ENCODE assay signal across 13 cellular contexts in the genomic region with DNA sequence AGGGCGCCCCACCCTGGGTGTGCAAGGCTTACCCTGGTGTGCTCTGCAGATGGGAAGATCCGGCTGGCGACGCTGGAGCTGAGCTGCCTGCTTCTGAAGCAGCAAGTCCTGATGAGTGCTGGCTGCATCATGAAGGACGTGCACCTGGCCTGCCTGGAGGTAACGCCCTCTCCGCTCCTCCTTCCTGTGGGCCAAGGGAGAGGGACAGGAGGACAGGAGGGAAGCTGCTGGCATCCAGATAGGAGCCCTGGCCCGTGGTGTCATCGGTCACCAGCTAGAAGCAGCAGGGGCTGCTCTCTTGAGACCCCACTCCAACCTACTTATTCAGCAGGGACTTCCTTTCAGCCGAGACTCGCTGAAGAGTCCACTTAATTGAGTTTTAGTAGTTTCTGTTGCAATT.
A peak's percentile ranks its signal among the peaks of the same experiment; 100 is the strongest.
DNase-seq lines count a peak whose midpoint lies in the region; ATAC-seq lines count a peak whose summit lies in the region.
"Had no signal": no experiment of that assay in that cellular context is flagged by ENCODE, and none has a peak within 500 bp of the region (broad histone marks: within the 10 kb centered on the region; RNA-seq: fewer than 3 reads in every experiment).

No MANE protein-coding gene starts in this region.

- H3K27me3 ChIP-seq in neuronal stem cell (ENCODE audit: control insufficient read depth in 3 of 3, insufficient read depth in 3 of 3, low read depth in 1 of 3, low read length in 3 of 3) = no peaks in the 10 kb centered on the region
- H3K27me3 ChIP-seq: BLaER1 treated with 17β-estradiol and CSF1 and Interleukin-3, amounts not matched to agents 10 nM and 100 nM had no signal

- POLR2A ChIA-PET in activated naive CD8-positive, alpha-beta T cell treated with anti-CD3 and anti-CD28 coated beads, Interleukin-2, amount 10 ng/mL, durations not matched to agents 7 days and 5 days (lab: Charles Lee) = interaction anchor here (1.0 kb wide), 1 partner anchor 210 kb away, joined by 4 read pairs; no protein-coding TSS in a partner anchor

- H3K4me1 Mint-ChIP-seq in activated naive CD8-positive, alpha-beta T cell treated with anti-CD3 and anti-CD28 coated beads, Interleukin-2, amount 10 ng/mL, durations not matched to agents 7 days and 5 days = peaks cover 25% of the 10 kb centered on the region
- peaks cover 3% of the 10 kb centered on the region for H3K4me1 Mint-ChIP-seq in activated naive CD8-positive, alpha-beta T cell treated with anti-CD3 and anti-CD28 coated beads for 36 hours
- H3K4me1 Mint-ChIP-seq: CD4-positive, CD25-positive, alpha-beta regulatory T cell had no signal

- H3K79me1 ChIP-seq in neuronal stem cell (ENCODE audit: low read depth, low read length) = no peaks in the 10 kb centered on the region

- no peak overlapping the region for H2BK120ac ChIP-seq in neuronal stem cell (ENCODE audit: low read depth, low read length)

- no peak overlapping the region for H2BK12ac ChIP-seq in neuronal stem cell (ENCODE audit: low read length)

- no peaks in the 10 kb centered on the region for H3K27me3 Mint-ChIP-seq in activated naive CD8-positive, alpha-beta T cell treated with anti-CD3 and anti-CD28 coated beads, Interleukin-2, amount 10 ng/mL, durations not matched to agents 7 days and 5 days
- no peaks in the 10 kb centered on the region for H3K27me3 Mint-ChIP-seq in activated naive CD8-positive, alpha-beta T cell treated with anti-CD3 and anti-CD28 coated beads for 36 hours
- H3K27me3 Mint-ChIP-seq: CD4-positive, CD25-positive, alpha-beta regulatory T cell had no signal

- H3K18ac ChIP-seq in neuronal stem cell (ENCODE audit: low read length) = peak overlapping the region; percentile 84

- no peak overlapping the region for H4K91ac ChIP-seq in neuronal stem cell (ENCODE audit: low read depth, low read length, poor library complexity)

- no peak overlapping the region for H3K4me3 ChIP-seq in neuronal stem cell (ENCODE audit: low read length in 2 of 2)
- H3K4me3 ChIP-seq: BLaER1 treated with 17β-estradiol and CSF1 and Interleukin-3, amounts not matched to agents 10 nM and 100 nM; HAP-1 had no signal

- no peak overlapping the region for H3K4me2 ChIP-seq in neuronal stem cell (ENCODE audit: insufficient read depth, low read length, poor library complexity, severe bottlenecking)
- H3K4me2 ChIP-seq: BLaER1 treated with 17β-estradiol and CSF1 and Interleukin-3, amounts not matched to agents 10 nM and 100 nM had no signal

- no peak overlapping the region for H2BK15ac ChIP-seq in neuronal stem cell (ENCODE audit: low read length)

- no CpG with 5 or more reads among the region's 11 CpGs for WGBS in neuronal stem cell (ENCODE audit: extremely low coverage in 2 of 2, insufficient read length in 2 of 2, insufficient replicate concordance in 1 of 2), 2 donors

- H2AFZ ChIP-seq in neuronal stem cell (ENCODE audit: low read length) = no peak overlapping the region

- H3K4me1 ChIP-seq in neuronal stem cell (ENCODE audit: control insufficient read depth in 2 of 2, insufficient read depth in 1 of 2, low read depth in 1 of 2, low read length in 2 of 2) = peaks cover 0 to 9% of the 10 kb centered on the region in 2 donors

- H3K9me3 ChIP-seq in neuronal stem cell (replicated peaks in 1 of 2; ENCODE audit: control insufficient read depth in 2 of 2, insufficient read depth in 1 of 2, low read depth in 1 of 2, low read length in 2 of 2) = no peaks in the 10 kb centered on the region
- H3K9me3 ChIP-seq: BLaER1 treated with 17β-estradiol and CSF1 and Interleukin-3, amounts not matched to agents 10 nM and 100 nM; HAP-1 had no signal

- no peak overlapping the region for H4K8ac ChIP-seq in neuronal stem cell (ENCODE audit: low read depth, low read length)

- peaks cover 3 to 46% of the 10 kb centered on the region in 2 donors for H3K36me3 ChIP-seq in neuronal stem cell (replicated peaks in 1 of 2; ENCODE audit: control insufficient read depth in 2 of 2, insufficient read depth in 2 of 2, low read length in 2 of 2)
- H3K36me3 ChIP-seq: HAP-1 had no signal

- no peak overlapping the region for H3K4me3 Mint-ChIP-seq in activated naive CD8-positive, alpha-beta T cell treated with anti-CD3 and anti-CD28 coated beads, Interleukin-2, amount 10 ng/mL, durations not matched to agents 7 days and 5 days
- H3K4me3 Mint-ChIP-seq in activated naive CD8-positive, alpha-beta T cell treated with anti-CD3 and anti-CD28 coated beads for 36 hours = no peak overlapping the region
- H3K4me3 Mint-ChIP-seq: CD4-positive, CD25-positive, alpha-beta regulatory T cell had no signal

- H3K23ac ChIP-seq in neuronal stem cell (ENCODE audit: low read depth, low read length, poor library complexity) = peak overlapping the region; percentile 8

- H3K9ac ChIP-seq in neuronal stem cell (ENCODE audit: low read depth, low read length, poor library complexity) = no peak overlapping the region
- H3K9ac ChIP-seq: BLaER1 treated with 17β-estradiol and CSF1 and Interleukin-3, amounts not matched to agents 10 nM and 100 nM had no signal

- H3K27ac Mint-ChIP-seq in activated naive CD8-positive, alpha-beta T cell treated with anti-CD3 and anti-CD28 coated beads, Interleukin-2, amount 10 ng/mL, durations not matched to agents 7 days and 5 days = peak overlapping the region; percentile 62
- no peak overlapping the region for H3K27ac Mint-ChIP-seq in activated naive CD8-positive, alpha-beta T cell treated with anti-CD3 and anti-CD28 coated beads for 36 hours

- H2BK5ac ChIP-seq in neuronal stem cell (ENCODE audit: low read length) = no peak overlapping the region

- no peak overlapping the region for H3K14ac ChIP-seq in neuronal stem cell (ENCODE audit: low read length)

- ATAC-seq in activated naive CD8-positive, alpha-beta T cell treated with anti-CD3 and anti-CD28 coated beads, Interleukin-2, amount 10 ng/mL, durations not matched to agents 7 days and 5 days (ENCODE audit: low read depth) = no peak
- no peak for ATAC-seq in GM21737 (IDR thresholded peaks at IDR 0.05; ENCODE audit: unreplicated experiment)

- H3K9me3 Mint-ChIP-seq in activated naive CD8-positive, alpha-beta T cell treated with anti-CD3 and anti-CD28 coated beads, Interleukin-2, amount 10 ng/mL, durations not matched to agents 7 days and 5 days = no peaks in the 10 kb centered on the region
- H3K9me3 Mint-ChIP-seq in activated naive CD8-positive, alpha-beta T cell treated with anti-CD3 and anti-CD28 coated beads for 36 hours = no peaks in the 10 kb centered on the region
- H3K9me3 Mint-ChIP-seq: CD4-positive, CD25-positive, alpha-beta regulatory T cell had no signal

- H3K27ac ChIP-seq in neuronal stem cell (replicated peaks; ENCODE audit: low read length) = no peak overlapping the region
- H3K27ac ChIP-seq: BLaER1 treated with 17β-estradiol and CSF1 and Interleukin-3, amounts not matched to agents 10 nM and 100 nM had no signal

- peaks cover 52% of the 10 kb centered on the region for H3K36me3 Mint-ChIP-seq in activated naive CD8-positive, alpha-beta T cell treated with anti-CD3 and anti-CD28 coated beads, Interleukin-2, amount 10 ng/mL, durations not matched to agents 7 days and 5 days
- H3K36me3 Mint-ChIP-seq in activated naive CD8-positive, alpha-beta T cell treated with anti-CD3 and anti-CD28 coated beads for 36 hours = peaks cover 13% of the 10 kb centered on the region

- DNase-seq in activated naive CD8-positive, alpha-beta T cell treated with anti-CD3 and anti-CD28 coated beads, Interleukin-2, amount 10 ng/mL, durations not matched to agents 7 days and 5 days = no peak
- no peak for DNase-seq in activated naive CD8-positive, alpha-beta T cell treated with anti-CD3 and anti-CD28 coated beads for 36 hours
- peak; percentile 73 for DNase-seq in NCI-H510A (lab: John Stamatoyannopoulos, UW)
- no peak for DNase-seq in neuronal stem cell (ENCODE audit: low spot score)
- DNase-seq in NCI-H1105 (lab: John Stamatoyannopoulos, UW) = no peak
- DNase-seq in dedifferentiated amniotic fluid mesenchymal stem cell (ENCODE audit: extremely low spot score) = no peak
- DNase-seq: ACHN; CD4-positive, CD25-positive, alpha-beta regulatory T cell; DMS53; EL had no signal

- H2AK5ac ChIP-seq in neuronal stem cell (ENCODE audit: low read depth, low read length) = no peak overlapping the region

- no peak overlapping the region for H3K4ac ChIP-seq in neuronal stem cell (ENCODE audit: low read length)
